In genomic region chr3:14402304-14402811, GRCh38 we compare ENCODE assay signal across 8 cellular contexts. TPM values are rescaled to one million over a fixed set of nuclear protein-coding genes. Genes with fewer than 3 reads are reported as not detected.
A peak's percentile ranks its signal among the peaks of the same experiment; 100 is the strongest.
DNase-seq lines count a peak whose midpoint lies in the region; ATAC-seq, FAIRE-seq and TF ChIP-seq lines count a peak whose summit lies in the region.

TSS of gene SLC6A6 (plus strand) at chr3:14402606. CDS start at chr3:14443635, 41,029 bp downstream.

- H3K9me3 Mint-ChIP-seq in T-helper 2 cell treated with Interferon-gamma antibody and Interleukin-4, amounts not matched to agents 5 μg/mL and 100 μg/mL, for 36 hours, result no peaks in the 10 kb centered on the region
- H3K9me3 Mint-ChIP-seq in astrocyte (ENCODE audit: unreplicated experiment), result no peaks in the 10 kb centered on the region

- FAIRE-seq in astrocyte (lab: Jason Lieb, UNC), result no peak

- H3K4me3 ChIP-seq in astrocyte (ENCODE audit: insufficient read depth, low read depth, low read length) (peak within 1 kb of the TSS; percentile 92), aorta (ENCODE audit: low read length in 2 of 2) (peak within 1 kb of the TSS; percentile 49 to 85)

- peak within 1 kb of the TSS; percentile 100 for H3K4me2 ChIP-seq in astrocyte (ENCODE audit: low read length)

- peak within 1 kb of the TSS; percentile 80 for H2AFZ ChIP-seq in astrocyte (ENCODE audit: low read depth, low read length)

- H3K27ac ChIP-seq in astrocyte (ENCODE audit: low read depth, low read length) (peak within 1 kb of the TSS; percentile 37), aorta (ENCODE audit: low read depth in 1 of 2, low read length in 2 of 2) (peak within 1 kb of the TSS in 1 of 2 donors; percentile 76)

- 0 to 1% methylated on average over 50 to 59 of the region's 59 CpGs for WGBS in aorta, 2 donors

- peak within 1 kb of the TSS; percentile 98 for H3K4me3 Mint-ChIP-seq in T-helper 2 cell treated with Interferon-gamma antibody and Interleukin-4, amounts not matched to agents 5 μg/mL and 100 μg/mL, for 36 hours
- peak within 1 kb of the TSS; percentile 96 for H3K4me3 Mint-ChIP-seq in astrocyte (ENCODE audit: unreplicated experiment)

- H3K79me2 ChIP-seq in astrocyte (ENCODE audit: insufficient read depth, low read length), result peaks cover 42% of the 10 kb centered on the region

- DNase-seq in NCI-H1930 (lab: John Stamatoyannopoulos, UW) (peak; percentile 78 to 89), astrocyte (ENCODE audit: low read depth) (peak; percentile 93), hepatic stellate cell (ENCODE audit: low spot score) (peak; percentile 95), renal cortical epithelial cell (ENCODE audit: low read depth) (peak; percentile 79), aorta (peak; percentile 96 to 97)
- DNase-seq in T-helper 2 cell treated with Interferon-gamma antibody and Interleukin-4, amounts not matched to agents 5 μg/mL and 100 μg/mL, for 36 hours (ENCODE audit: low spot score), result peak; percentile 94

- peak within 1 kb of the TSS; percentile 81 for H3K9ac ChIP-seq in astrocyte (ENCODE audit: low read length)

- ATAC-seq in GM18505 (IDR thresholded peaks at IDR 0.05; ENCODE audit: unreplicated experiment), result peak; percentile 72
- peak; percentile 76 for ATAC-seq in HG02970 (IDR thresholded peaks at IDR 0.05; ENCODE audit: low FRiP score, unreplicated experiment)
- ATAC-seq in aorta (ENCODE audit: low FRiP score), result peak; percentile 89

- peaks cover 44% of the 10 kb centered on the region for H3K4me1 Mint-ChIP-seq in T-helper 2 cell treated with Interferon-gamma antibody and Interleukin-4, amounts not matched to agents 5 μg/mL and 100 μg/mL, for 36 hours (ENCODE audit: low read depth)
- H3K4me1 Mint-ChIP-seq in astrocyte (ENCODE audit: low read depth, unreplicated experiment), result peaks cover 5% of the 10 kb centered on the region

- H3K36me3 ChIP-seq in astrocyte (ENCODE audit: insufficient read depth, low read length) (peaks cover 2% of the 10 kb centered on the region), aorta (ENCODE audit: control insufficient read depth in 1 of 2, insufficient read depth in 2 of 2, low read length in 1 of 2) (no peaks in the 10 kb centered on the region)

- TF ChIP-seq POLR2A in GM18505 (IDR thresholded peaks at IDR 0.05; ENCODE audit: borderline replicate concordance, extremely low read depth, insufficient read depth, insufficient read length), result peak; percentile 85

- H3K27me3 Mint-ChIP-seq in T-helper 2 cell treated with Interferon-gamma antibody and Interleukin-4, amounts not matched to agents 5 μg/mL and 100 μg/mL, for 36 hours (ENCODE audit: low read depth), result no peaks in the 10 kb centered on the region
- peaks cover 14% of the 10 kb centered on the region for H3K27me3 Mint-ChIP-seq in astrocyte (ENCODE audit: low read depth, unreplicated experiment)

- peak within 1 kb of the TSS; percentile 98 for H3K27ac Mint-ChIP-seq in T-helper 2 cell treated with Interferon-gamma antibody and Interleukin-4, amounts not matched to agents 5 μg/mL and 100 μg/mL, for 36 hours
- H3K27ac Mint-ChIP-seq in astrocyte (ENCODE audit: unreplicated experiment), result peak within 1 kb of the TSS; percentile 47

- H3K27me3 ChIP-seq in astrocyte (ENCODE audit: insufficient read depth, low read length) (no peaks in the 10 kb centered on the region), aorta (ENCODE audit: control insufficient read depth in 1 of 2, insufficient read depth in 2 of 2, low read length in 1 of 2) (no peaks in the 10 kb centered on the region)

- H3K9me3 ChIP-seq in astrocyte (ENCODE audit: insufficient read depth, low read depth, low read length) (no peaks in the 10 kb centered on the region), aorta (ENCODE audit: control insufficient read depth, low read length) (no peaks in the 10 kb centered on the region)

- TF ChIP-seq CTCF in astrocyte (IDR thresholded peaks at IDR 0.05; ENCODE audit: insufficient read depth, low read depth, low read length), result no peak

- H3K36me3 Mint-ChIP-seq in T-helper 2 cell treated with Interferon-gamma antibody and Interleukin-4, amounts not matched to agents 5 μg/mL and 100 μg/mL, for 36 hours (ENCODE audit: low read depth), result peaks cover 15% of the 10 kb centered on the region
- H3K36me3 Mint-ChIP-seq in astrocyte (ENCODE audit: low read depth, unreplicated experiment), result no peaks in the 10 kb centered on the region

- peaks cover 23% of the 10 kb centered on the region for H3K4me1 ChIP-seq in astrocyte (ENCODE audit: insufficient read depth, low read length)
- peaks cover 0 to 3% of the 10 kb centered on the region in 2 donors for H3K4me1 ChIP-seq in aorta (ENCODE audit: control insufficient read depth in 1 of 2, insufficient read depth in 2 of 2, low read length in 2 of 2)

- peaks cover 41% of the 10 kb centered on the region for H4K20me1 ChIP-seq in astrocyte (ENCODE audit: insufficient read depth, low read length)

- intact Hi-C loops in aorta (cut with DNase I), result loop anchor here (2.0 to 10.0 kb wide), 4 partner anchors 30 to 258 kb away; no protein-coding TSS in a partner anchor

RNA-seq across cellular contexts. Expression of gene SLC6A6, which starts in this region (rescaled TPM):
- total RNA-seq in astrocyte (18.6 and 24.2 TPM in 2 replicates), renal cortical epithelial cell (46.9 and 354 TPM in 2 replicates), aorta (10 to 100 TPM; 36.5 to 62.2 TPM)
- 1 to 10 TPM; 5.3 to 6.1 TPM for polyA plus RNA-seq in aorta
